In genomic region chr11:64879226-64879900, GRCh38 we compare ENCODE assay signal across 8 cellular contexts. TPM values are rescaled to one million over a fixed set of nuclear protein-coding genes. Genes with fewer than 3 reads are reported as not detected.
DNase-seq lines count a peak whose midpoint lies in the region; ATAC-seq and TF ChIP-seq lines count a peak whose summit lies in the region.

No MANE protein-coding gene starts in this region.

- peak overlapping the region; percentile 71 for H3K4me3 ChIP-seq in AG10803 (ENCODE audit: low read length)
- peak overlapping the region; percentile 62 to 99 for H3K4me3 ChIP-seq in left lung

- intact Hi-C loops in left lung (cut with DNase I), result no loop called here

- H3K27me3 ChIP-seq in left lung, result no peaks in the 10 kb centered on the region

- peaks cover 0 to 15% of the 10 kb centered on the region in 2 donors for H3K36me3 ChIP-seq in left lung

- H3K27ac ChIP-seq in angular gyrus (ENCODE audit: low read depth, low read length), result peak overlapping the region; percentile 85
- peak overlapping the region; percentile 87 to 96 for H3K27ac ChIP-seq in left lung
- peak overlapping the region; percentile 74 for H3K27ac ChIP-seq in temporal lobe (ENCODE audit: low read depth, low read length)

- TF ChIP-seq CTCF in AG10803 (conservative IDR thresholded peaks at IDR 0.05; ENCODE audit: low read length) (no peak), left lung (IDR thresholded peaks at IDR 0.05) (no peak)

- no peak for DNase-seq in AG10803 (ENCODE audit: low read depth)
- DNase-seq in left lung, result peak; percentile 74 to 85
- no peak for DNase-seq in cerebellum (ENCODE audit: low spot score)
- DNase-seq in AG08395 (ENCODE audit: low spot score), result no peak

- H3K9me3 ChIP-seq in left lung, result no peaks in the 10 kb centered on the region

- H3K4me1 ChIP-seq in left lung, result peaks cover 29 to 63% of the 10 kb centered on the region in 2 donors

- ATAC-seq in HG03457 (IDR thresholded peaks at IDR 0.05; ENCODE audit: unreplicated experiment), result peak; percentile 2
- peak; percentile 7 for ATAC-seq in left lung
- no peak for ATAC-seq in activated CD4-positive, CD25-positive, alpha-beta regulatory T cell treated with anti-CD3 and anti-CD28 coated beads, Interleukin-2, amount 50 U/mL, for 24 hours

RNA-seq across cellular contexts. Expression of gene EHD1, which starts 0.9 kb away (rescaled TPM):
- 100 to 1,000 TPM in 1 of 2 donors, 10 to 100 TPM in 1; 73.0 to 153 TPM for total RNA-seq in left lung
- 17.7 TPM for total RNA-seq in temporal lobe
- total RNA-seq in cerebellum, result 34.0 TPM

RNA-seq across cellular contexts. Expression of gene CDC42BPG, which starts 34.9 kb away (rescaled TPM):
- total RNA-seq in left lung (10 to 100 TPM; 18.0 to 25.9 TPM), temporal lobe (0.25 TPM), cerebellum (1.4 TPM)

RNA-seq across cellular contexts. Expression of gene ATG2A, which starts 37.6 kb away (rescaled TPM):
- total RNA-seq in left lung, result 10 to 100 TPM; 21.9 to 23.5 TPM
- 5.7 TPM for total RNA-seq in temporal lobe
- total RNA-seq in cerebellum, result 9.6 TPM

RNA-seq across cellular contexts. Expression of gene PPP2R5B, which starts 45.1 kb away (rescaled TPM):
- 10 to 100 TPM; 24.4 to 29.9 TPM for total RNA-seq in left lung
- 26.6 TPM for total RNA-seq in temporal lobe
- total RNA-seq in cerebellum, result 18.2 TPM

RNA-seq across cellular contexts. Expression of gene GPHA2, which starts 56.3 kb away (rescaled TPM):
- total RNA-seq in left lung, result not detected
- not detected for total RNA-seq in temporal lobe
- total RNA-seq in cerebellum, result not detected

Comparison
In these comparisons a context has a peak if more than half of its experiments do, and no peak if none do; other contexts are left out.
1. DNase-seq: peak in left lung (2 of 2); none in AG10803 (single experiment), cerebellum (single experiment) and AG08395 (single experiment).
2. ATAC-seq: peak in HG03457 (single experiment) and left lung (single experiment); none in activated CD4-positive, CD25-positive, alpha-beta regulatory T cell treated with anti-CD3 and anti-CD28 coated beads, Interleukin-2, amount 50 U/mL, for 24 hours (0 of 2).
3. Peak in every context shown above with its lines, with median percentiles within 50 percentile points of each other: H3K27ac ChIP-seq.